ENCODE assay signal across 14 cellular contexts in genomic region chr17:67479119-67479517, GRCh38.
DNase-seq lines count a peak whose midpoint lies in the region; ATAC-seq and TF ChIP-seq lines count a peak whose summit lies in the region.
"Had no signal": no experiment of that assay in that cellular context is flagged by ENCODE, and none has a peak within 500 bp of the region (broad histone marks: within the 10 kb centered on the region; RNA-seq: fewer than 3 reads in every experiment).

No MANE protein-coding gene starts in this region.

- intact Hi-C loops in activated CD4-positive, alpha-beta T cell treated with anti-CD3 and anti-CD28 coated beads for 36 hours (cut with DNase I, micrococcal nuclease) = loop anchor here in 1 of 2 experiments (5.0 kb wide), 1 partner anchor 123 kb away; no protein-coding TSS in a partner anchor

- H3K9me3 Mint-ChIP-seq in activated CD4-positive, alpha-beta T cell treated with anti-CD3 and anti-CD28 coated beads for 36 hours (ENCODE audit: low read depth) = no peaks in the 10 kb centered on the region
- no peaks in the 10 kb centered on the region for H3K9me3 Mint-ChIP-seq in activated CD4-positive, alpha-beta memory T cell treated with anti-CD3 and anti-CD28 coated beads, Interleukin-2, amount 10 ng/mL, durations not matched to agents 7 days and 5 days
- H3K9me3 Mint-ChIP-seq in endodermal cell = no peaks in the 10 kb centered on the region

- POLR2A ChIA-PET in activated CD4-positive, alpha-beta T cell treated with anti-CD3 and anti-CD28 coated beads for 36 hours (lab: Charles Lee) = interaction anchor here (0.7 kb wide), 1 partner anchor 22 kb away, joined by 3 read pairs; no protein-coding TSS in a partner anchor
- POLR2A ChIA-PET in activated CD4-positive, alpha-beta memory T cell treated with anti-CD3 and anti-CD28 coated beads, Interleukin-2, amount 10 ng/mL, durations not matched to agents 7 days and 5 days (lab: Charles Lee) = interaction anchor here (1.3 to 2.1 kb wide), 2 partner anchors 27 to 101 kb away, joined by 3 to 5 read pairs; no protein-coding TSS in a partner anchor

- no peak for DNase-seq in activated CD4-positive, alpha-beta T cell treated with anti-CD3 and anti-CD28 coated beads for 36 hours
- no peak for DNase-seq in activated CD4-positive, alpha-beta T cell treated with anti-CD3 and anti-CD28 coated beads, Interleukin-2, amount 50 U/mL, for 4 hours
- no peak for DNase-seq in activated CD4-positive, alpha-beta memory T cell treated with anti-CD3 and anti-CD28 coated beads, Interleukin-2, amount 10 ng/mL, durations not matched to agents 7 days and 5 days
- peak; percentile 33 for DNase-seq in endodermal cell
- DNase-seq in 8988T = no peak
- no peak for DNase-seq in NCI-H82 treated with DMSO at 0.1 percent for 48 hours (lab: John Stamatoyannopoulos, UW; ENCODE audit: unreplicated experiment)
- DNase-seq: activated CD4-positive, alpha-beta T cell treated with anti-CD3 and anti-CD28 coated beads for 4 hours; heart left ventricle; Kasumi-1; left ventricle myocardium superior; NCI-H2029; occipital lobe had no signal

- no peak for ATAC-seq in activated CD4-positive, alpha-beta T cell treated with anti-CD3 and anti-CD28 coated beads for 36 hours
- ATAC-seq in GM18861 (IDR thresholded peaks at IDR 0.05; ENCODE audit: unreplicated experiment) = no peak
- ATAC-seq: heart left ventricle, left ventricle myocardium superior had no signal

- peaks cover 80% of the 10 kb centered on the region for H3K4me1 Mint-ChIP-seq in activated CD4-positive, alpha-beta T cell treated with anti-CD3 and anti-CD28 coated beads for 36 hours
- H3K4me1 Mint-ChIP-seq in activated CD4-positive, alpha-beta memory T cell treated with anti-CD3 and anti-CD28 coated beads, Interleukin-2, amount 10 ng/mL, durations not matched to agents 7 days and 5 days = peaks cover 43% of the 10 kb centered on the region
- peaks cover 33% of the 10 kb centered on the region for H3K4me1 Mint-ChIP-seq in endodermal cell

- H3K27ac ChIP-seq in endodermal cell (ENCODE audit: low read depth, low read length) = peak overlapping the region; percentile 52
- peak overlapping the region; percentile 6 for H3K27ac ChIP-seq in rectal smooth muscle tissue (ENCODE audit: low read depth, low read length)

- peak overlapping the region; percentile 74 for H3K4me3 Mint-ChIP-seq in activated CD4-positive, alpha-beta T cell treated with anti-CD3 and anti-CD28 coated beads for 36 hours
- no peak overlapping the region for H3K4me3 Mint-ChIP-seq in activated CD4-positive, alpha-beta memory T cell treated with anti-CD3 and anti-CD28 coated beads, Interleukin-2, amount 10 ng/mL, durations not matched to agents 7 days and 5 days
- H3K4me3 Mint-ChIP-seq in endodermal cell = no peak overlapping the region

- H3K27me3 ChIP-seq in endodermal cell (ENCODE audit: control insufficient read depth, insufficient read depth, low read length, poor library complexity, severe bottlenecking) (no peaks in the 10 kb centered on the region), rectal smooth muscle tissue (ENCODE audit: control insufficient read depth, insufficient read depth, low read length) (no peaks in the 10 kb centered on the region)
- H3K27me3 ChIP-seq: heart left ventricle had no signal

- H3K9ac ChIP-seq in endodermal cell (ENCODE audit: extremely low read depth, low read length, poor library complexity, severe bottlenecking) = no peak overlapping the region
- H3K9ac ChIP-seq in rectal smooth muscle tissue (ENCODE audit: low read length) = no peak overlapping the region

- no peak overlapping the region for H3K4me3 ChIP-seq in endodermal cell (ENCODE audit: low read length)
- no peak overlapping the region for H3K4me3 ChIP-seq in rectal smooth muscle tissue (ENCODE audit: low read length)
- H3K4me3 ChIP-seq: heart left ventricle had no signal

- H3K36me3 ChIP-seq in endodermal cell (ENCODE audit: control insufficient read depth, insufficient read depth, low read length) (no peaks in the 10 kb centered on the region), rectal smooth muscle tissue (ENCODE audit: control insufficient read depth, insufficient read depth, low read length) (no peaks in the 10 kb centered on the region)
- H3K36me3 ChIP-seq: heart left ventricle had no signal

- WGBS in endodermal cell (ENCODE audit: insufficient coverage in 1 of 2, insufficient read length in 1 of 2), 2 experiments = 81 to 88% methylated on average over 4 of the region's 4 CpGs

- no peak for TF ChIP-seq CTCF in endodermal cell (conservative IDR thresholded peaks at IDR 0.05)

- no peaks in the 10 kb centered on the region for H3K27me3 Mint-ChIP-seq in activated CD4-positive, alpha-beta T cell treated with anti-CD3 and anti-CD28 coated beads for 36 hours
- H3K27me3 Mint-ChIP-seq in activated CD4-positive, alpha-beta memory T cell treated with anti-CD3 and anti-CD28 coated beads, Interleukin-2, amount 10 ng/mL, durations not matched to agents 7 days and 5 days = no peaks in the 10 kb centered on the region
- H3K27me3 Mint-ChIP-seq in endodermal cell (ENCODE audit: insufficient read depth) = no peaks in the 10 kb centered on the region

- H3K36me3 Mint-ChIP-seq in activated CD4-positive, alpha-beta T cell treated with anti-CD3 and anti-CD28 coated beads for 36 hours (ENCODE audit: low read depth) = peaks cover 5% of the 10 kb centered on the region
- H3K36me3 Mint-ChIP-seq in activated CD4-positive, alpha-beta memory T cell treated with anti-CD3 and anti-CD28 coated beads, Interleukin-2, amount 10 ng/mL, durations not matched to agents 7 days and 5 days (ENCODE audit: low read depth) = no peaks in the 10 kb centered on the region
- H3K36me3 Mint-ChIP-seq in endodermal cell (ENCODE audit: low read depth) = no peaks in the 10 kb centered on the region

- peak overlapping the region; percentile 91 for H3K27ac Mint-ChIP-seq in activated CD4-positive, alpha-beta T cell treated with anti-CD3 and anti-CD28 coated beads for 36 hours
- peak overlapping the region; percentile 2 for H3K27ac Mint-ChIP-seq in activated CD4-positive, alpha-beta memory T cell treated with anti-CD3 and anti-CD28 coated beads, Interleukin-2, amount 10 ng/mL, durations not matched to agents 7 days and 5 days
- H3K27ac Mint-ChIP-seq in endodermal cell = peak overlapping the region; percentile 7

- H3K9me3 ChIP-seq in endodermal cell (ENCODE audit: control insufficient read depth, low read length) = no peaks in the 10 kb centered on the region
- H3K9me3 ChIP-seq: heart left ventricle had no signal

- CTCF ChIA-PET in activated CD4-positive, alpha-beta T cell treated with anti-CD3 and anti-CD28 coated beads for 36 hours (lab: Charles Lee) = interaction anchor here (1.0 to 8.5 kb wide), 4 partner anchors 23 to 102 kb away, joined by 4 to 171 read pairs (median 81); partner anchors contain the start of gene PITPNC1
- CTCF ChIA-PET in activated CD4-positive, alpha-beta memory T cell treated with anti-CD3 and anti-CD28 coated beads, Interleukin-2, amount 10 ng/mL, durations not matched to agents 7 days and 5 days (lab: Charles Lee) = interaction anchor here (8.2 kb wide), 1 partner anchor 99 kb away, joined by 138 read pairs; the partner anchor contains the start of gene PITPNC1

- H3K4me1 ChIP-seq in endodermal cell (ENCODE audit: control insufficient read depth, insufficient read depth, low read length) = peaks cover 3% of the 10 kb centered on the region
- no peaks in the 10 kb centered on the region for H3K4me1 ChIP-seq in rectal smooth muscle tissue (ENCODE audit: control insufficient read depth, insufficient read depth, low read length)

Comparison
In these comparisons a context has a peak if more than half of its experiments do, and no peak if none do; other contexts are left out.
1. H3K27ac Mint-ChIP-seq: peak in every context shown above with its lines; median percentile 91 in activated CD4-positive, alpha-beta T cell treated with anti-CD3 and anti-CD28 coated beads for 36 hours; 7 in endodermal cell; 2 in activated CD4-positive, alpha-beta memory T cell treated with anti-CD3 and anti-CD28 coated beads, Interleukin-2, amount 10 ng/mL, durations not matched to agents 7 days and 5 days.